Comparison of ENCODE assay signal across 29 cellular contexts in the genomic region with DNA sequence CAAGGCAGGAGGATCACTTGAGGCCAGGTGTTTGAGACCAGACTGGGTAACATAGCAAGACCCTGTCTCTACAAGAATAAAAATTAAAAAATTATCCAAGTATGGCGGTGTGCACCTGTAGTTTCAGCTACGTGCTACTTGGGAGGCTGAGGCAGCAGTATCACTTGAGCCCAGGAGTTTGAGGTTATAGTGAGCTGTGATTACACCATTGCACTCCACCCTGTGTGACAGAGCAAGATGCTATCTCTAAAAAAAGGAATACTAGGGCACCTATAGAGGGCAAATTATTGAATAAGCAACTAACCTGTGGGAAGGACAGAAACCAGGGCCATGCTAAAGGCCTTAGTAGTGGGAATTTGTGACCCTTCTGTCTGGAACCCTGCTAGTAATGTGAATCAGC.
"Had no signal": no experiment of that assay in that cellular context is flagged by ENCODE, and none has a peak within 500 bp of the region (broad histone marks: within the 10 kb centered on the region; RNA-seq: fewer than 3 reads in every experiment).

No MANE protein-coding gene starts in this region.

- DNase-seq: colonic mucosa; cortex of kidney; dermis blood vessel endothelial cell; dorsolateral prefrontal cortex; effector CD4-positive, alpha-beta T cell; effector CD8-positive, alpha-beta T cell; effector memory CD4-positive, alpha-beta T cell; effector memory CD8-positive, alpha-beta T cell; endodermal cell; esophagus squamous epithelium; foreskin fibroblast; foreskin keratinocyte; foreskin melanocyte; gastrocnemius medialis; glutamatergic neuron; head of caudate nucleus; heart left ventricle; heart right ventricle had no signal

- H2AFZ ChIP-seq: hepatocyte had no signal

- H3K79me2 ChIP-seq: hepatocyte had no signal

- H3K27me3 ChIP-seq: colonic mucosa, esophagus muscularis mucosa, gastrocnemius medialis, gastroesophageal sphincter, heart left ventricle, heart right ventricle, hepatocyte had no signal

- H3K4me3 Mint-ChIP-seq: dendritic cell treated with granulocyte-macrophage colony-stimulating factor and Interleukin-4, amounts not matched to agents 40 ng/mL and 50 ng/mL, for 4 days; effector memory CD8-positive, alpha-beta T cell; endodermal cell had no signal

- H3K36me3 ChIP-seq: colonic mucosa, esophagus muscularis mucosa, esophagus squamous epithelium, gastrocnemius medialis, gastroesophageal sphincter, heart left ventricle, heart right ventricle had no signal

- H3K4me1 ChIP-seq: colonic mucosa, foreskin keratinocyte had no signal

- H3K4me3 ChIP-seq: colonic mucosa, coronary artery, dorsolateral prefrontal cortex, esophagus muscularis mucosa, esophagus squamous epithelium, gastrocnemius medialis, gastroesophageal sphincter, heart left ventricle, heart right ventricle, hepatocyte had no signal

- H3K9me3 Mint-ChIP-seq: dendritic cell treated with granulocyte-macrophage colony-stimulating factor and Interleukin-4, amounts not matched to agents 40 ng/mL and 50 ng/mL, for 4 days; effector memory CD8-positive, alpha-beta T cell; endodermal cell had no signal

- H3K27ac ChIP-seq: colonic mucosa, coronary artery, dorsolateral prefrontal cortex, epithelial cell of prostate, esophagus muscularis mucosa, esophagus squamous epithelium, foreskin keratinocyte, gastroesophageal sphincter, heart left ventricle, heart right ventricle, hepatocyte had no signal

- H3K9me3 ChIP-seq: colonic mucosa, esophagus muscularis mucosa, esophagus squamous epithelium, gastrocnemius medialis, gastroesophageal sphincter, heart left ventricle, heart right ventricle had no signal

- H3K4me1 Mint-ChIP-seq: endodermal cell had no signal

- H3K4me2 ChIP-seq: hepatocyte had no signal

- H3K27ac Mint-ChIP-seq: dendritic cell treated with granulocyte-macrophage colony-stimulating factor and Interleukin-4, amounts not matched to agents 40 ng/mL and 50 ng/mL, for 4 days; effector memory CD8-positive, alpha-beta T cell; endodermal cell had no signal

- ATAC-seq: effector memory CD8-positive, alpha-beta T cell; esophagus mucosa; foreskin keratinocyte; gastrocnemius medialis; gastroesophageal sphincter; heart left ventricle; heart right ventricle had no signal

- FAIRE-seq: colon, endometrium, endothelial cell of umbilical vein, frontal cortex had no signal
